1 cellular context compared by ENCODE assay signal in the genomic region with DNA sequence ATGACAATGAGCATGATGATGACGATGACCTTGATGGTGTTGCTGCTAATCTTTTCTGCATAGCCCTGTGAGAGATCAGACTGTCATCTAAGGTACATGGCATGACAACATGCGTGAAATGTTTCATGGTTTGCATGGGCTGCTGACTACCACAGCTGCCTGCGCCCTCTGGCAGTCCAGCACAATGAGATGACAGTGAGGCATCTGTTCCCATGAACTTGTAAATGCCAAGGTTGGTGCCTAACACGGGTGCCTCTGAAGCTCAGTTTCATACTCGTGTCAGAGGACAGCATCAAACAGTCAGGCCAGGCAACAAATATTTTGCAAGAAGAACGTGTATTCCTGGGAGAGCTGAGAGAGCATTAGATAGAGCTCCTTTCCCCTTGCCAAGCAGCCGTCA.
TF ChIP-seq lines count a peak whose summit lies in the region.

No MANE protein-coding gene starts in this region.

TF ChIP-seq in HepG2, 621 proteins besides CTCF, POLR2A, EP300 and RAD21 (continued from another document):
- TF ChIP-seq UBTF (CRISPR knock-in tag; IDR thresholded peaks at IDR 0.05): no peak
